21 cellular contexts compared by ENCODE assay signal in genomic region chr1:154137888-154138287, GRCh38. TPM values are rescaled to one million over a fixed set of nuclear protein-coding genes. Genes with fewer than 3 reads are reported as not detected.
DNase-seq lines count a peak whose midpoint lies in the region; ATAC-seq and TF ChIP-seq lines count a peak whose summit lies in the region.
"Had no signal": no experiment of that assay in that cellular context is flagged by ENCODE, and none has a peak within 500 bp of the region (broad histone marks: within the 10 kb centered on the region; RNA-seq: fewer than 3 reads in every experiment).

No MANE protein-coding gene starts in this region.

- CTCF ChIA-PET in activated CD8-positive, alpha-beta T cell treated with anti-CD3 and anti-CD28 coated beads for 36 hours (lab: Charles Lee) = interaction anchor here (1.8 to 2.2 kb wide), 2 partner anchors 9 to 10 kb away, joined by 5 to 14 read pairs; no protein-coding TSS in a partner anchor
- CTCF ChIA-PET in activated CD8-positive, alpha-beta T cell treated with anti-CD3 and anti-CD28 coated beads, Interleukin-2, amount 10 ng/mL, durations not matched to agents 7 days and 5 days (lab: Charles Lee) = no interaction called here

- POLR2A ChIA-PET in activated CD8-positive, alpha-beta T cell treated with anti-CD3 and anti-CD28 coated beads for 36 hours (lab: Charles Lee) = interaction anchor here (0.6 to 1.1 kb wide), 3 partner anchors 8 to 525 kb away, joined by 3 read pairs; no protein-coding TSS in a partner anchor
- POLR2A ChIA-PET in activated CD8-positive, alpha-beta T cell treated with anti-CD3 and anti-CD28 coated beads, Interleukin-2, amount 10 ng/mL, durations not matched to agents 7 days and 5 days (lab: Charles Lee) = interaction anchor here (0.6 kb wide), 1 partner anchor 93 kb away, joined by 3 read pairs; no protein-coding TSS in a partner anchor

- no peak overlapping the region for H3K27ac Mint-ChIP-seq in activated CD8-positive, alpha-beta T cell treated with anti-CD3 and anti-CD28 coated beads for 36 hours
- no peak overlapping the region for H3K27ac Mint-ChIP-seq in activated CD8-positive, alpha-beta T cell treated with anti-CD3 and anti-CD28 coated beads, Interleukin-2, amount 10 ng/mL, durations not matched to agents 7 days and 5 days
- no peak overlapping the region for H3K27ac Mint-ChIP-seq in stimulated activated naive CD8-positive, alpha-beta T cell treated with anti-CD3 and anti-CD28 coated beads, Interleukin-15, amount 100 ng/mL, for 72 hours
- no peak overlapping the region for H3K27ac Mint-ChIP-seq in chondrocyte (ENCODE audit: unreplicated experiment)
- H3K27ac Mint-ChIP-seq: CD4-positive, alpha-beta memory T cell; HFFc6 had no signal

- peak; percentile 27 for ATAC-seq in activated CD8-positive, alpha-beta T cell treated with anti-CD3 and anti-CD28 coated beads for 36 hours
- no peak for ATAC-seq in activated CD8-positive, alpha-beta T cell treated with anti-CD3 and anti-CD28 coated beads, Interleukin-2, amount 10 ng/mL, durations not matched to agents 7 days and 5 days
- peak; percentile 19 for ATAC-seq in stimulated activated naive CD8-positive, alpha-beta T cell treated with anti-CD3 and anti-CD28 coated beads, Interleukin-15, Interleukin-2, amounts not matched to agents 100 U/mL and 50 U/mL, for 24 hours
- no peak for ATAC-seq in stimulated activated naive CD8-positive, alpha-beta T cell treated with anti-CD3 and anti-CD28 coated beads, Interleukin-15, amount 100 ng/mL, for 72 hours

- intact Hi-C loops in activated CD8-positive, alpha-beta T cell treated with anti-CD3 and anti-CD28 coated beads for 36 hours (cut with micrococcal nuclease) = no loop called here

- TF ChIP-seq CTCF in activated CD8-positive, alpha-beta T cell treated with anti-CD3 and anti-CD28 coated beads for 36 hours (IDR thresholded peaks at IDR 0.05) = no peak
- no peak for TF ChIP-seq CTCF in chondrocyte (IDR thresholded peaks at IDR 0.05)

- no peaks in the 10 kb centered on the region for H3K36me3 Mint-ChIP-seq in activated CD8-positive, alpha-beta T cell treated with anti-CD3 and anti-CD28 coated beads for 36 hours (ENCODE audit: low read depth)
- no peaks in the 10 kb centered on the region for H3K36me3 Mint-ChIP-seq in activated CD8-positive, alpha-beta T cell treated with anti-CD3 and anti-CD28 coated beads, Interleukin-2, amount 10 ng/mL, durations not matched to agents 7 days and 5 days (ENCODE audit: low read depth)
- H3K36me3 Mint-ChIP-seq in chondrocyte (ENCODE audit: low read depth) = no peaks in the 10 kb centered on the region
- H3K36me3 Mint-ChIP-seq: CD4-positive, alpha-beta memory T cell had no signal

- no peaks in the 10 kb centered on the region for H3K9me3 Mint-ChIP-seq in activated CD8-positive, alpha-beta T cell treated with anti-CD3 and anti-CD28 coated beads for 36 hours
- no peaks in the 10 kb centered on the region for H3K9me3 Mint-ChIP-seq in activated CD8-positive, alpha-beta T cell treated with anti-CD3 and anti-CD28 coated beads, Interleukin-2, amount 10 ng/mL, durations not matched to agents 7 days and 5 days (ENCODE audit: insufficient read depth)
- H3K9me3 Mint-ChIP-seq in stimulated activated naive CD8-positive, alpha-beta T cell treated with anti-CD3 and anti-CD28 coated beads, Interleukin-15, amount 100 ng/mL, for 72 hours = no peaks in the 10 kb centered on the region
- H3K9me3 Mint-ChIP-seq in chondrocyte (ENCODE audit: low read depth) = no peaks in the 10 kb centered on the region
- H3K9me3 Mint-ChIP-seq: CD4-positive, alpha-beta memory T cell; HFFc6 had no signal

- no peak for DNase-seq in activated CD8-positive, alpha-beta T cell treated with anti-CD3 and anti-CD28 coated beads for 36 hours
- DNase-seq in activated CD8-positive, alpha-beta T cell treated with anti-CD3 and anti-CD28 coated beads, Interleukin-2, amount 10 ng/mL, durations not matched to agents 7 days and 5 days = no peak
- no peak for DNase-seq in stimulated activated naive CD8-positive, alpha-beta T cell treated with anti-CD3 and anti-CD28 coated beads, Interleukin-15, Interleukin-2, amounts not matched to agents 100 U/mL and 50 U/mL, for 24 hours
- no peak for DNase-seq in stimulated activated naive CD8-positive, alpha-beta T cell treated with anti-CD3 and anti-CD28 coated beads, Interleukin-15, amount 100 ng/mL, for 72 hours
- DNase-seq in amniotic epithelial cell (ENCODE audit: low read depth) (peak; percentile 21), chondrocyte (ENCODE audit: low spot score) (no peak), hypothalamus (lab: John Stamatoyannopoulos, UW) (no peak)
- DNase-seq: 8988T; C1 segment of cervical spinal cord; Calu3; CD4-positive, alpha-beta memory T cell; COR-L47; DMS53; DMS79 treated with DMSO at 0.1 percent for 48 hours; GM23248; H7; HCEC 1CT; HFFc6 had no signal

- peaks cover 12% of the 10 kb centered on the region for H3K4me1 Mint-ChIP-seq in activated CD8-positive, alpha-beta T cell treated with anti-CD3 and anti-CD28 coated beads for 36 hours (ENCODE audit: low read depth)
- H3K4me1 Mint-ChIP-seq in activated CD8-positive, alpha-beta T cell treated with anti-CD3 and anti-CD28 coated beads, Interleukin-2, amount 10 ng/mL, durations not matched to agents 7 days and 5 days (ENCODE audit: low read depth) = no peaks in the 10 kb centered on the region
- H3K4me1 Mint-ChIP-seq in stimulated activated naive CD8-positive, alpha-beta T cell treated with anti-CD3 and anti-CD28 coated beads, Interleukin-15, amount 100 ng/mL, for 72 hours = peaks cover 8% of the 10 kb centered on the region
- peaks cover 10% of the 10 kb centered on the region for H3K4me1 Mint-ChIP-seq in chondrocyte (ENCODE audit: low read depth)
- H3K4me1 Mint-ChIP-seq: CD4-positive, alpha-beta memory T cell had no signal

- H3K27me3 Mint-ChIP-seq in activated CD8-positive, alpha-beta T cell treated with anti-CD3 and anti-CD28 coated beads for 36 hours = no peaks in the 10 kb centered on the region
- no peaks in the 10 kb centered on the region for H3K27me3 Mint-ChIP-seq in activated CD8-positive, alpha-beta T cell treated with anti-CD3 and anti-CD28 coated beads, Interleukin-2, amount 10 ng/mL, durations not matched to agents 7 days and 5 days (ENCODE audit: low read depth)
- no peaks in the 10 kb centered on the region for H3K27me3 Mint-ChIP-seq in stimulated activated naive CD8-positive, alpha-beta T cell treated with anti-CD3 and anti-CD28 coated beads, Interleukin-15, amount 100 ng/mL, for 72 hours
- no peaks in the 10 kb centered on the region for H3K27me3 Mint-ChIP-seq in chondrocyte (ENCODE audit: low read depth)
- H3K27me3 Mint-ChIP-seq: CD4-positive, alpha-beta memory T cell had no signal

- no peak overlapping the region for H3K4me3 Mint-ChIP-seq in activated CD8-positive, alpha-beta T cell treated with anti-CD3 and anti-CD28 coated beads for 36 hours
- H3K4me3 Mint-ChIP-seq in activated CD8-positive, alpha-beta T cell treated with anti-CD3 and anti-CD28 coated beads, Interleukin-2, amount 10 ng/mL, durations not matched to agents 7 days and 5 days = no peak overlapping the region
- H3K4me3 Mint-ChIP-seq in stimulated activated naive CD8-positive, alpha-beta T cell treated with anti-CD3 and anti-CD28 coated beads, Interleukin-15, amount 100 ng/mL, for 72 hours = no peak overlapping the region
- H3K4me3 Mint-ChIP-seq in chondrocyte (ENCODE audit: unreplicated experiment) = no peak overlapping the region
- H3K4me3 Mint-ChIP-seq: CD4-positive, alpha-beta memory T cell; HFFc6 had no signal

RNA-seq across cellular contexts. Expression of gene NUP210L, which starts 17.0 kb away (rescaled TPM):
- under 1 TPM in 1 of 2 experiments, not detected in 1; 0.07 TPM for total RNA-seq in activated CD8-positive, alpha-beta T cell treated with anti-CD3 and anti-CD28 coated beads for 36 hours
- total RNA-seq in activated CD8-positive, alpha-beta T cell treated with anti-CD3 and anti-CD28 coated beads, Interleukin-2, amount 10 ng/mL, durations not matched to agents 7 days and 5 days = under 1 TPM; 0.08 to 0.13 TPM
- total RNA-seq in chondrocyte = 0.19 TPM in 1 of 3 replicates, not detected in the others
- total RNA-seq: Daoy, G401, H1, HFFc6 had no signal

RNA-seq across cellular contexts. Expression of gene TPM3, which starts 54.0 kb away (rescaled TPM):
- total RNA-seq in activated CD8-positive, alpha-beta T cell treated with anti-CD3 and anti-CD28 coated beads for 36 hours = 100 to 1,000 TPM; 591 to 597 TPM
- total RNA-seq in activated CD8-positive, alpha-beta T cell treated with anti-CD3 and anti-CD28 coated beads, Interleukin-2, amount 10 ng/mL, durations not matched to agents 7 days and 5 days = 100 to 1,000 TPM; 856 to 880 TPM
- 248 to 259 TPM (median 256 TPM) in 3 replicates for total RNA-seq in chondrocyte

Comparison
In these comparisons a context has a peak if more than half of its experiments do, and no peak if none do; other contexts are left out.
1. ATAC-seq: peak in activated CD8-positive, alpha-beta T cell treated with anti-CD3 and anti-CD28 coated beads for 36 hours (single experiment) and stimulated activated naive CD8-positive, alpha-beta T cell treated with anti-CD3 and anti-CD28 coated beads, Interleukin-15, Interleukin-2, amounts not matched to agents 100 U/mL and 50 U/mL, for 24 hours (single experiment); none in activated CD8-positive, alpha-beta T cell treated with anti-CD3 and anti-CD28 coated beads, Interleukin-2, amount 10 ng/mL, durations not matched to agents 7 days and 5 days (single experiment) and stimulated activated naive CD8-positive, alpha-beta T cell treated with anti-CD3 and anti-CD28 coated beads, Interleukin-15, amount 100 ng/mL, for 72 hours (single experiment).